14 cellular contexts compared by ENCODE assay signal in genomic region chr1:234871710-234872262, GRCh38.
A peak's percentile ranks its signal among the peaks of the same experiment; 100 is the strongest.
DNase-seq lines count a peak whose midpoint lies in the region; ATAC-seq and TF ChIP-seq lines count a peak whose summit lies in the region.
"Had no signal": no experiment of that assay in that cellular context is flagged by ENCODE, and none has a peak within 500 bp of the region (broad histone marks: within the 10 kb centered on the region; RNA-seq: fewer than 3 reads in every experiment).

No MANE protein-coding gene starts in this region.

- H3K9me3 ChIP-seq in SJCRH30 (replicated peaks), result no peaks in the 10 kb centered on the region
- H3K9me3 ChIP-seq in A673 (ENCODE audit: low read depth, low read length, poor library complexity, severe bottlenecking), result no peaks in the 10 kb centered on the region
- H3K9me3 ChIP-seq in tibial artery, result no peaks in the 10 kb centered on the region
- H3K9me3 ChIP-seq: tibial nerve had no signal

- BruUV-seq in A673 (replicated peaks; lab: Mats Ljungman, UMichigan), result no TSS peak

- TF ChIP-seq CTCF in fibroblast of the aortic adventitia (IDR thresholded peaks at IDR 0.05; ENCODE audit: insufficient read depth, low read length) (no peak), A673 (conservative IDR thresholded peaks at IDR 0.05; ENCODE audit: low read depth, low read length) (no peak), tibial artery (IDR thresholded peaks at IDR 0.05) (no peak)

- ATAC-seq in stimulated activated naive CD8-positive, alpha-beta T cell treated with anti-CD3 and anti-CD28 coated beads, Interleukin-15, Interleukin-2, amounts not matched to agents 100 U/mL and 50 U/mL, for 24 hours, result peak; percentile 47
- ATAC-seq: activated CD8-positive, alpha-beta T cell treated with anti-CD3 and anti-CD28 coated beads, Interleukin-2, amount 10 ng/mL, durations not matched to agents 7 days and 5 days had no signal

- CTCF ChIA-PET in A673 (lab: Charles Lee), result no interaction called here

- POLR2A ChIA-PET in A673 (lab: Charles Lee; ENCODE audit: low non-redundant PET), result no interaction called here

- DNase-seq in activated effector memory CD4-positive, alpha-beta T cell treated with anti-CD3 and anti-CD28 coated beads, Interleukin-2, amount 50 U/mL, for 16 hours, result peak; percentile 1
- no peak for DNase-seq in activated effector memory CD4-positive, alpha-beta T cell treated with Interleukin-2 at 50 U/mL for 16 hours
- DNase-seq in SJCRH30, result peak; percentile 84 to 94
- DNase-seq in fibroblast of the aortic adventitia (ENCODE audit: low read depth), result peak; percentile 52
- DNase-seq in stimulated activated naive CD8-positive, alpha-beta T cell treated with anti-CD3 and anti-CD28 coated beads, Interleukin-15, Interleukin-2, amounts not matched to agents 100 U/mL and 50 U/mL, for 24 hours, result no peak
- DNase-seq in A673 (ENCODE audit: low spot score), result no peak
- no peak for DNase-seq in superior temporal gyrus (ENCODE audit: extremely low spot score)
- DNase-seq in tibial artery, result no peak
- DNase-seq: activated CD8-positive, alpha-beta T cell treated with anti-CD3 and anti-CD28 coated beads, Interleukin-2, amount 10 ng/mL, durations not matched to agents 7 days and 5 days; cerebellar nuclear complex; NCI-H510A; RPMI8226; stimulated activated CD4-positive, alpha-beta T cell treated with anti-CD3 and anti-CD28 coated beads, Interleukin-12 subunit alpha, Interleukin-12 subunit beta, amount 100 ng/mL, for 4 hours had no signal

- peaks cover 21% of the 10 kb centered on the region for H3K4me1 ChIP-seq in SJCRH30
- no peaks in the 10 kb centered on the region for H3K4me1 ChIP-seq in A673 (ENCODE audit: insufficient read depth, low read length, poor library complexity, severe bottlenecking)
- peaks cover 0 to 19% (median 7%) of the 10 kb centered on the region in 4 donors for H3K4me1 ChIP-seq in tibial artery

- no peak overlapping the region for H3K4me3 ChIP-seq in SJCRH30
- no peak overlapping the region for H3K4me3 ChIP-seq in fibroblast of the aortic adventitia (ENCODE audit: low read depth, low read length)
- no peak overlapping the region for H3K4me3 ChIP-seq in A673 (ENCODE audit: low read depth, low read length, poor library complexity, severe bottlenecking)
- no peak overlapping the region for H3K4me3 ChIP-seq in tibial artery
- H3K4me3 ChIP-seq: tibial nerve had no signal

- intact Hi-C loops in A673 (cut with micrococcal nuclease; ENCODE audit: unreplicated experiment), result no loop called here
- intact Hi-C loops in tibial artery (cut with DNase I; ENCODE audit: low total_unique reads), result no loop called here

- H3K36me3 ChIP-seq in SJCRH30, result no peaks in the 10 kb centered on the region
- no peaks in the 10 kb centered on the region for H3K36me3 ChIP-seq in A673 (ENCODE audit: insufficient read depth, low read length, poor library complexity, severe bottlenecking)
- no peaks in the 10 kb centered on the region for H3K36me3 ChIP-seq in tibial artery
- H3K36me3 ChIP-seq: tibial nerve had no signal

- H3K27me3 ChIP-seq in SJCRH30, result no peaks in the 10 kb centered on the region
- H3K27me3 ChIP-seq in A673 (replicated peaks; ENCODE audit: insufficient read depth, low read depth, low read length, poor library complexity), result no peaks in the 10 kb centered on the region
- H3K27me3 ChIP-seq in tibial artery, result no peaks in the 10 kb centered on the region
- H3K27me3 ChIP-seq: tibial nerve had no signal

- H3K27ac ChIP-seq in SJCRH30 (no peak overlapping the region), A673 (ENCODE audit: low read depth, low read length, poor library complexity, severe bottlenecking) (no peak overlapping the region), tibial artery (no peak overlapping the region)

Comparison
In these comparisons a context has a peak if more than half of its experiments do, and no peak if none do; other contexts are left out.
1. DNase-seq: peak in activated effector memory CD4-positive, alpha-beta T cell treated with anti-CD3 and anti-CD28 coated beads, Interleukin-2, amount 50 U/mL, for 16 hours (single experiment), SJCRH30 (2 of 2) and fibroblast of the aortic adventitia (single experiment); none in activated effector memory CD4-positive, alpha-beta T cell treated with Interleukin-2 at 50 U/mL for 16 hours (single experiment), stimulated activated naive CD8-positive, alpha-beta T cell treated with anti-CD3 and anti-CD28 coated beads, Interleukin-15, Interleukin-2, amounts not matched to agents 100 U/mL and 50 U/mL, for 24 hours (single experiment), A673 (single experiment), superior temporal gyrus (single experiment) and tibial artery (0 of 2).